17 cellular contexts compared by ENCODE assay signal in the genomic region with DNA sequence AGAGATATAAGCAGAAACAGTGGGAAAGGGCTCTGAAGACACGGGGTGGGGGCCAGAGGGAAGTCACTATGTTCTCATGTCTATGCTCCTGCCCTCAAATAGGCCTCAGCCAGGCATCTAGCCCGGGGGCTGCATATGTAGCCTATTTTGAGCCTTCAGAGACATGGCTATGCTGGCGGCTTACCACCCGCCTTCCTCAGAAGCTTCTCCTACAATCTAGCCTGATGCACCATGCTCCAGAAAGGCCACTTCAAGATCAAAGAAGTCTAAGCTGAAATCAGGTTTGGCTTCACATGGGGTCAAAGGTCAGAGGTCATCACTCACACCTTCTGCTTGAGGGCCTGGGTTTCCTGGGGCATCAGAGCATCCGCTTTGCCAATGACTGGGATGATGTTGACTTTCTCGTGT. TPM values are rescaled to one million over a fixed set of nuclear protein-coding genes. Genes with fewer than 3 reads are reported as not detected.
DNase-seq lines count a peak whose midpoint lies in the region; ATAC-seq and TF ChIP-seq lines count a peak whose summit lies in the region.
"Had no signal": no experiment of that assay in that cellular context is flagged by ENCODE, and none has a peak within 500 bp of the region (broad histone marks: within the 10 kb centered on the region; RNA-seq: fewer than 3 reads in every experiment).

No MANE protein-coding gene starts in this region.

- H3K4me1 ChIP-seq in CD4-positive, CD25-positive, alpha-beta regulatory T cell (ENCODE audit: control insufficient read depth, insufficient read depth, low read length, poor library complexity, severe bottlenecking), result peaks cover 74% of the 10 kb centered on the region
- H3K4me1 ChIP-seq in vagina (peaks cover 32% of the 10 kb centered on the region), PC-3 (ENCODE audit: insufficient read depth, low read length) (peaks cover 5% of the 10 kb centered on the region; the same call in 1 of the 2 replicates), BE2C (peaks cover 8% of the 10 kb centered on the region; the same call in 1 of the 2 replicates)

- intact Hi-C loops in natural killer cell (cut with micrococcal nuclease) (no loop called here), vagina (cut with DNase I) (no loop called here), PC-3 (cut with micrococcal nuclease) (no loop called here)

- no peaks in the 10 kb centered on the region for H3F3A ChIP-seq in PC-3 (ENCODE audit: low read length, unreplicated experiment)

- DNase-seq in CD4-positive, CD25-positive, alpha-beta regulatory T cell, result peak in 1 of 3 donors; percentile 37
- DNase-seq in ELF-1 (ENCODE audit: low read depth, low spot score) (peak; percentile 65), natural killer cell (no peak), vagina (ENCODE audit: extremely low spot score in 2 of 2) (no peak), chondrocyte (ENCODE audit: low spot score) (no peak), PC-3 (no peak), BE2C (no peak)
- DNase-seq: GDM1, head of caudate nucleus, mucosa of descending colon, NCI-H2171, transverse colon had no signal

- no peak for TF ChIP-seq POLR2A in vagina (IDR thresholded peaks at IDR 0.05)

- H3K4me1 Mint-ChIP-seq in CD4-positive, CD25-positive, alpha-beta regulatory T cell, result peaks cover 0 to 78% (median 39%) of the 10 kb centered on the region in 4 donors
- H3K4me1 Mint-ChIP-seq in activated T-helper 17 cell treated with anti-CD3 and anti-CD28 coated beads, Interleukin-2, amount 50 U/mL, for 72 hours, result peaks cover 19% of the 10 kb centered on the region
- H3K4me1 Mint-ChIP-seq in natural killer cell, result peaks cover 57 to 64% of the 10 kb centered on the region in 2 donors
- H3K4me1 Mint-ChIP-seq in chondrocyte (ENCODE audit: low read depth), result peaks cover 23% of the 10 kb centered on the region

- H3K9me2 ChIP-seq in PC-3 (replicated peaks; ENCODE audit: low read length), result no peaks in the 10 kb centered on the region

- H3K4me3 Mint-ChIP-seq in CD4-positive, CD25-positive, alpha-beta regulatory T cell, result peak overlapping the region; percentile 93 to 98 (median 94)
- H3K4me3 Mint-ChIP-seq in activated T-helper 17 cell treated with anti-CD3 and anti-CD28 coated beads, Interleukin-2, amount 50 U/mL, for 72 hours, result peak overlapping the region; percentile 85
- H3K4me3 Mint-ChIP-seq in natural killer cell (peak overlapping the region; percentile 79), chondrocyte (ENCODE audit: unreplicated experiment) (no peak overlapping the region)

- H3K36me3 Mint-ChIP-seq in CD4-positive, CD25-positive, alpha-beta regulatory T cell, result peaks cover 4% of the 10 kb centered on the region
- peaks cover 50% of the 10 kb centered on the region for H3K36me3 Mint-ChIP-seq in activated T-helper 17 cell treated with anti-CD3 and anti-CD28 coated beads, Interleukin-2, amount 50 U/mL, for 72 hours (ENCODE audit: low read depth)
- H3K36me3 Mint-ChIP-seq in natural killer cell, result no peaks in the 10 kb centered on the region
- H3K36me3 Mint-ChIP-seq in chondrocyte (ENCODE audit: low read depth), result no peaks in the 10 kb centered on the region

- TF ChIP-seq CTCF in natural killer cell (IDR thresholded peaks at IDR 0.05) (no peak), vagina (IDR thresholded peaks at IDR 0.05) (no peak), chondrocyte (IDR thresholded peaks at IDR 0.05) (no peak), PC-3 (conservative IDR thresholded peaks at IDR 0.05; ENCODE audit: low read depth, low read length) (no peak), BE2C (IDR thresholded peaks at IDR 0.05; ENCODE audit: low read depth, low read length) (no peak)

- H3K27ac ChIP-seq in CD4-positive, CD25-positive, alpha-beta regulatory T cell (ENCODE audit: insufficient read depth, low read length, poor library complexity, severe bottlenecking), result peak overlapping the region; percentile 100
- H3K27ac ChIP-seq in vagina, result no peak overlapping the region
- H3K27ac ChIP-seq in PC-3 (ENCODE audit: low read length), result no peak overlapping the region
- H3K27ac ChIP-seq: SJSA1 had no signal

- no peaks in the 10 kb centered on the region for H3K9me3 ChIP-seq in CD4-positive, CD25-positive, alpha-beta regulatory T cell (ENCODE audit: control insufficient read depth in 2 of 2, low read length in 2 of 2)
- no peaks in the 10 kb centered on the region for H3K9me3 ChIP-seq in vagina
- no peaks in the 10 kb centered on the region for H3K9me3 ChIP-seq in PC-3 (ENCODE audit: low read length)
- H3K9me3 ChIP-seq in BE2C, result no peaks in the 10 kb centered on the region
- H3K9me3 ChIP-seq: mucosa of descending colon, SJSA1, transverse colon had no signal

- H3K36me3 ChIP-seq in CD4-positive, CD25-positive, alpha-beta regulatory T cell (ENCODE audit: control insufficient read depth, insufficient read depth, low read length), result no peaks in the 10 kb centered on the region
- H3K36me3 ChIP-seq in vagina (no peaks in the 10 kb centered on the region), PC-3 (ENCODE audit: low read depth, low read length) (no peaks in the 10 kb centered on the region), BE2C (no peaks in the 10 kb centered on the region)
- H3K36me3 ChIP-seq: transverse colon had no signal

- no peaks in the 10 kb centered on the region for H3K27me3 ChIP-seq in CD4-positive, CD25-positive, alpha-beta regulatory T cell (ENCODE audit: control insufficient read depth, insufficient read depth, low read length)
- H3K27me3 ChIP-seq in vagina (no peaks in the 10 kb centered on the region), PC-3 (ENCODE audit: low read length) (no peaks in the 10 kb centered on the region), BE2C (no peaks in the 10 kb centered on the region)
- H3K27me3 ChIP-seq: SJSA1, transverse colon had no signal

- peak overlapping the region; percentile 92 to 100 (median 100) for H3K27ac Mint-ChIP-seq in CD4-positive, CD25-positive, alpha-beta regulatory T cell
- H3K27ac Mint-ChIP-seq in activated T-helper 17 cell treated with anti-CD3 and anti-CD28 coated beads, Interleukin-2, amount 50 U/mL, for 72 hours, result peak overlapping the region; percentile 81
- H3K27ac Mint-ChIP-seq in natural killer cell (peak overlapping the region; percentile 99 to 100), chondrocyte (ENCODE audit: unreplicated experiment) (no peak overlapping the region)

- H3K4me2 ChIP-seq in PC-3 (ENCODE audit: low read length), result no peak overlapping the region

- peaks cover 9% of the 10 kb centered on the region for H3K27me3 Mint-ChIP-seq in CD4-positive, CD25-positive, alpha-beta regulatory T cell
- no peaks in the 10 kb centered on the region for H3K27me3 Mint-ChIP-seq in activated T-helper 17 cell treated with anti-CD3 and anti-CD28 coated beads, Interleukin-2, amount 50 U/mL, for 72 hours
- H3K27me3 Mint-ChIP-seq in natural killer cell (ENCODE audit: low read depth in 2 of 2) (no peaks in the 10 kb centered on the region), chondrocyte (ENCODE audit: low read depth) (no peaks in the 10 kb centered on the region)

- BruUV-seq in PC-3 (replicated peaks; lab: Mats Ljungman, UMichigan), result no TSS peak

- peak overlapping the region; percentile 82 for H3K4me3 ChIP-seq in CD4-positive, CD25-positive, alpha-beta regulatory T cell (ENCODE audit: low read depth, low read length)
- no peak overlapping the region for H3K4me3 ChIP-seq in vagina
- no peak overlapping the region for H3K4me3 ChIP-seq in PC-3 (ENCODE audit: low read length)
- no peak overlapping the region for H3K4me3 ChIP-seq in BE2C (ENCODE audit: low read depth, low read length)
- H3K4me3 ChIP-seq: mucosa of descending colon, SJSA1 had no signal

- peaks cover 0 to 2% (median 0%) of the 10 kb centered on the region in 7 donors for H3K9me3 Mint-ChIP-seq in CD4-positive, CD25-positive, alpha-beta regulatory T cell
- no peaks in the 10 kb centered on the region for H3K9me3 Mint-ChIP-seq in activated T-helper 17 cell treated with anti-CD3 and anti-CD28 coated beads, Interleukin-2, amount 50 U/mL, for 72 hours
- H3K9me3 Mint-ChIP-seq in natural killer cell (no peaks in the 10 kb centered on the region), chondrocyte (ENCODE audit: low read depth) (no peaks in the 10 kb centered on the region)

- no peaks in the 10 kb centered on the region for H3K79me2 ChIP-seq in PC-3 (ENCODE audit: low read length)

- POLR2A ChIA-PET in PC-3 (lab: Charles Lee; ENCODE audit: unreplicated experiment), result no interaction called here

- ATAC-seq in CD4-positive, CD25-positive, alpha-beta regulatory T cell (ENCODE audit: low read depth in 2 of 2), result no peak
- no peak for ATAC-seq in activated T-helper 17 cell treated with anti-CD3 and anti-CD28 coated beads, Interleukin-2, amount 50 U/mL, for 72 hours (replicated peaks)
- ATAC-seq in natural killer cell (no peak), PC-3 (no peak)
- ATAC-seq: esophagus mucosa, mucosa of descending colon had no signal

- H4K20me1 ChIP-seq in PC-3 (ENCODE audit: low read length), result no peaks in the 10 kb centered on the region

- no peak overlapping the region for H3K9ac ChIP-seq in PC-3 (ENCODE audit: low read length)

- CTCF ChIA-PET in PC-3 (lab: Charles Lee), result no interaction called here

- no peak overlapping the region for H2AFZ ChIP-seq in PC-3 (ENCODE audit: low read length)

RNA-seq across cellular contexts. Expression of gene SEPTIN1, which starts 1.6 kb away (rescaled TPM):
- 198 TPM for total RNA-seq in CD4-positive, CD25-positive, alpha-beta regulatory T cell
- polyA plus RNA-seq in CD4-positive, CD25-positive, alpha-beta regulatory T cell, result 100 to 1,000 TPM; 157 to 205 (median 170) TPM
- 100 to 1,000 TPM; 198 to 216 TPM for total RNA-seq in activated T-helper 17 cell treated with anti-CD3 and anti-CD28 coated beads, Interleukin-2, amount 50 U/mL, for 72 hours
- total RNA-seq in natural killer cell, result 100 to 1,000 TPM; 196 to 210 (median 205) TPM
- 3.7 TPM for total RNA-seq in vagina
- total RNA-seq in chondrocyte, result 0.85 to 1.7 TPM (median 1.3 TPM) in 3 replicates
- 0.55 TPM in 1 of 2 replicates, not detected in the other for total RNA-seq in PC-3 (2014; rRNA removed)
- 2.3 TPM for polyA plus RNA-seq in BE2C (2012; ENCODE audit: insufficient read depth, insufficient read length, low read depth)
- total RNA-seq: HT-29, SJSA1 had no signal

RNA-seq across cellular contexts. Expression of gene MYL11, which starts 6.2 kb away (rescaled TPM):
- total RNA-seq in CD4-positive, CD25-positive, alpha-beta regulatory T cell, result 4.1 TPM
- polyA plus RNA-seq in CD4-positive, CD25-positive, alpha-beta regulatory T cell, result 1 to 10 TPM in 1 of 4 donors, not detected in 3; 1.7 TPM
- total RNA-seq in activated T-helper 17 cell treated with anti-CD3 and anti-CD28 coated beads, Interleukin-2, amount 50 U/mL, for 72 hours, result 1 to 10 TPM in 1 of 2 donors, not detected in 1; 1.6 TPM
- total RNA-seq in natural killer cell (1 to 10 TPM; 2.9 to 8.0 (median 7.2) TPM), vagina (not detected), chondrocyte (0.82 to 2.2 TPM (median 1.4 TPM) in 3 replicates), PC-3 (2014; rRNA removed) (not detected in 2 replicates)
- polyA plus RNA-seq in BE2C (2012; ENCODE audit: insufficient read depth, insufficient read length, low read depth), result 2.4 TPM
- total RNA-seq: HT-29, kidney epithelial cell, SJSA1 had no signal

RNA-seq across cellular contexts. Expression of gene TBC1D10B, which starts 10.5 kb away (rescaled TPM):
- total RNA-seq in CD4-positive, CD25-positive, alpha-beta regulatory T cell, result 32.2 TPM
- 10 to 100 TPM in 1 of 4 donors, 1 to 10 TPM in 3; 7.1 to 11.7 (median 8.2) TPM for polyA plus RNA-seq in CD4-positive, CD25-positive, alpha-beta regulatory T cell
- total RNA-seq in activated T-helper 17 cell treated with anti-CD3 and anti-CD28 coated beads, Interleukin-2, amount 50 U/mL, for 72 hours, result 10 to 100 TPM; 49.7 to 64.2 TPM
- total RNA-seq in natural killer cell (10 to 100 TPM; 43.0 to 55.3 (median 50.2) TPM), vagina (42.2 TPM), chondrocyte (43.3 to 48.6 TPM (median 44.2 TPM) in 3 replicates), PC-3 (2014; rRNA removed) (36.0 and 52.4 TPM in 2 replicates)
- 96.8 TPM for polyA plus RNA-seq in BE2C (2012; ENCODE audit: insufficient read depth, insufficient read length, low read depth)

RNA-seq across cellular contexts. Expression of gene ZNF48, which starts 14.4 kb away (rescaled TPM):
- 6.0 TPM for total RNA-seq in CD4-positive, CD25-positive, alpha-beta regulatory T cell
- polyA plus RNA-seq in CD4-positive, CD25-positive, alpha-beta regulatory T cell, result 1 to 10 TPM; 4.5 to 8.0 (median 6.7) TPM
- total RNA-seq in activated T-helper 17 cell treated with anti-CD3 and anti-CD28 coated beads, Interleukin-2, amount 50 U/mL, for 72 hours, result 10 to 100 TPM; 10.2 to 10.5 TPM
- total RNA-seq in natural killer cell (1 to 10 TPM; 5.5 to 7.4 (median 7.1) TPM), vagina (3.4 TPM), chondrocyte (10.6 to 11.8 TPM (median 10.8 TPM) in 3 replicates), PC-3 (2014; rRNA removed) (8.9 and 14.2 TPM in 2 replicates)
- polyA plus RNA-seq in BE2C (2012; ENCODE audit: insufficient read depth, insufficient read length, low read depth), result 66.7 TPM

RNA-seq across cellular contexts. Expression of gene CD2BP2, which starts 25.7 kb away (rescaled TPM):
- 46.7 TPM for total RNA-seq in CD4-positive, CD25-positive, alpha-beta regulatory T cell
- polyA plus RNA-seq in CD4-positive, CD25-positive, alpha-beta regulatory T cell, result 10 to 100 TPM; 33.5 to 42.1 (median 37.2) TPM
- total RNA-seq in activated T-helper 17 cell treated with anti-CD3 and anti-CD28 coated beads, Interleukin-2, amount 50 U/mL, for 72 hours, result 10 to 100 TPM; 51.0 to 69.9 TPM
- total RNA-seq in natural killer cell, result 100 to 1,000 TPM in 1 of 3 donors, 10 to 100 TPM in 2; 79.5 to 104 (median 87.7) TPM
- 29.2 TPM for total RNA-seq in vagina
- total RNA-seq in chondrocyte, result 53.2 to 61.0 TPM (median 55.8 TPM) in 3 replicates
- total RNA-seq in PC-3 (2014; rRNA removed), result 30.0 and 43.3 TPM in 2 replicates
- 143 TPM for polyA plus RNA-seq in BE2C (2012; ENCODE audit: insufficient read depth, insufficient read length, low read depth)

Comparison
In these comparisons a context has a peak if more than half of its experiments do, and no peak if none do; other contexts are left out.
1. RNA of gene SEPTIN1, which starts 1.6 kb away (total RNA-seq): 198 to 216 TPM in activated T-helper 17 cell treated with anti-CD3 and anti-CD28 coated beads, Interleukin-2, amount 50 U/mL, for 72 hours, 196 to 210 TPM in natural killer cell and 198 TPM in CD4-positive, CD25-positive, alpha-beta regulatory T cell (single experiment); 3.7 TPM in vagina (single experiment), 0.85 to 1.7 TPM in chondrocyte and 0.55 TPM in PC-3; every median in the first group is over 10 times any median in the second.